27 cellular contexts compared by ENCODE assay signal in the genomic region with DNA sequence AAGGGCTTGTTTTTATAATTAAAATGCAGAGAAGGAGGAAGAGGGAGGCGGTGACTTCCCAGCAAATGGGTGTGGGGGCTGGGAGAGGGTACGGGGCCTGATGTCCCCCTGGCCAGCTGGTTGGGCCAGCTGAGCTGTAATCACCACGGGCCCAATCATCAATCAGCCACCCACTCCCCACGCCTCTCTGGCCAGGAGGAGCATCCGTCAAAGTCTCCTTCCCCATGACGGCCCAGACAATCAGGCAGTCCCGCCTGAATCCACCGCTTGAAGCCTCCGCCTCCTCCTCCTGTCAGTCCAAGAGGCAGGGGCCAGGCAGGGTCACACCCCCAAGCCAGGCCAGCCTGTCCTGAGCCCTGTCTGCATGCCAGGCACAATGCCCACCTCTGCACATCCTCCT. TPM values are rescaled to one million over a fixed set of nuclear protein-coding genes. Genes with fewer than 3 reads are reported as not detected.
DNase-seq lines count a peak whose midpoint lies in the region; ATAC-seq, FAIRE-seq and TF ChIP-seq lines count a peak whose summit lies in the region.
"Had no signal": no experiment of that assay in that cellular context is flagged by ENCODE, and none has a peak within 500 bp of the region (broad histone marks: within the 10 kb centered on the region; RNA-seq: fewer than 3 reads in every experiment).

No MANE protein-coding gene starts in this region.

- H3K4me1 ChIP-seq in HepG2 (ENCODE audit: insufficient read depth, low read length) (peaks cover 34% of the 10 kb centered on the region), right lobe of liver (no peaks in the 10 kb centered on the region), astrocyte (ENCODE audit: insufficient read depth, low read length) (peaks cover 14% of the 10 kb centered on the region)

- no peaks in the 10 kb centered on the region for H3K36me3 ChIP-seq in HepG2 (replicated peaks in 1 of 2; ENCODE audit: control insufficient read depth in 1 of 2, insufficient read depth in 2 of 2, low read length in 2 of 2)
- no peaks in the 10 kb centered on the region for H3K36me3 ChIP-seq in right lobe of liver
- no peaks in the 10 kb centered on the region for H3K36me3 ChIP-seq in astrocyte (ENCODE audit: insufficient read depth, low read length)
- H3K36me3 ChIP-seq: left lung, stomach had no signal

- no peak overlapping the region for H2AFZ ChIP-seq in HepG2 (ENCODE audit: low read length)
- H2AFZ ChIP-seq in astrocyte (ENCODE audit: low read depth, low read length): no peak overlapping the region

- no peak overlapping the region for H3K4me3 Mint-ChIP-seq in astrocyte (ENCODE audit: unreplicated experiment)
- H3K4me3 Mint-ChIP-seq in activated T-cell treated with anti-CD3 and anti-CD28 coated beads, Interleukin-2, amount 50 U/mL, for 24 hours: no peak overlapping the region
- H3K4me3 Mint-ChIP-seq: activated CD8-positive, alpha-beta T cell treated with anti-CD3 and anti-CD28 coated beads, Interleukin-2, amount 10 ng/mL, durations not matched to agents 7 days and 5 days; activated naive CD4-positive, alpha-beta T cell treated with anti-CD3 and anti-CD28 coated beads for 36 hours; CD8-positive, alpha-beta T cell; natural killer cell had no signal

- intact Hi-C loops in HepG2 (cut with micrococcal nuclease; ENCODE audit: unreplicated experiment): no loop called here
- intact Hi-C loops in right lobe of liver (cut with DNase I): no loop called here

- H3K27ac Mint-ChIP-seq in astrocyte (ENCODE audit: unreplicated experiment): no peak overlapping the region
- no peak overlapping the region for H3K27ac Mint-ChIP-seq in activated T-cell treated with anti-CD3 and anti-CD28 coated beads, Interleukin-2, amount 50 U/mL, for 24 hours
- H3K27ac Mint-ChIP-seq: activated CD8-positive, alpha-beta T cell treated with anti-CD3 and anti-CD28 coated beads, Interleukin-2, amount 10 ng/mL, durations not matched to agents 7 days and 5 days; activated naive CD4-positive, alpha-beta T cell treated with anti-CD3 and anti-CD28 coated beads for 36 hours; CD8-positive, alpha-beta T cell; natural killer cell had no signal

- no peak overlapping the region for H3K4me2 ChIP-seq in HepG2 (ENCODE audit: low read depth, low read length)
- H3K4me2 ChIP-seq in astrocyte (ENCODE audit: low read length): no peak overlapping the region

- POLR2A ChIA-PET in HepG2 (lab: Yijun Ruan, JAX): no interaction called here

- peaks cover 63% of the 10 kb centered on the region for H3K27me3 Mint-ChIP-seq in astrocyte (ENCODE audit: low read depth, unreplicated experiment)
- H3K27me3 Mint-ChIP-seq in activated T-cell treated with anti-CD3 and anti-CD28 coated beads, Interleukin-2, amount 50 U/mL, for 24 hours: peaks cover 11% of the 10 kb centered on the region

- in situ Hi-C loops in HepG2 (cut with HindIII; ENCODE audit: extremely low pct_ligation_motif_present, low pct_unique_long_range_greater_than_20kb): loop anchor here (10.0 kb wide), 1 partner anchor 378 kb away; the partner anchor contains the start of gene HORMAD2

- no peak for TF ChIP-seq EP300 in HepG2 (IDR thresholded peaks at IDR 0.05; ENCODE audit: low read depth in 2 of 2, low read length in 2 of 2)
- no peak for TF ChIP-seq EP300 in HepG2 (CRISPR knock-in tag; IDR thresholded peaks at IDR 0.05; ENCODE audit: borderline replicate concordance)

- no peak for TF ChIP-seq RAD21 in HepG2 (CRISPR knock-in tag; IDR thresholded peaks at IDR 0.05)

- H3K36me3 Mint-ChIP-seq in astrocyte (ENCODE audit: low read depth, unreplicated experiment): no peaks in the 10 kb centered on the region
- H3K36me3 Mint-ChIP-seq in activated T-cell treated with anti-CD3 and anti-CD28 coated beads, Interleukin-2, amount 50 U/mL, for 24 hours (ENCODE audit: low read depth): no peaks in the 10 kb centered on the region
- H3K36me3 Mint-ChIP-seq: CD8-positive, alpha-beta T cell; natural killer cell had no signal

- no TSS peak for BruUV-seq in HepG2 (replicated peaks; lab: Mats Ljungman, UMichigan)

- no peaks in the 10 kb centered on the region for H4K20me1 ChIP-seq in HepG2 (ENCODE audit: insufficient read depth, low read length)
- peaks cover 15% of the 10 kb centered on the region for H4K20me1 ChIP-seq in astrocyte (ENCODE audit: insufficient read depth, low read length)

- DNase-seq in HepG2 (ENCODE audit: low spot score) (no peak), right lobe of liver (no peak), NCI-H1694 treated with DMSO at 0.1 percent for 48 hours (lab: John Stamatoyannopoulos, UW) (peak; percentile 34), astrocyte (ENCODE audit: low read depth) (peak; percentile 23), retina (peak; percentile 48)
- DNase-seq in activated naive CD4-positive, alpha-beta T cell treated with Interleukin-2 at 50 U/mL for 16 hours: no peak
- DNase-seq in activated T-cell treated with anti-CD3 and anti-CD28 coated beads, Interleukin-2, amount 50 U/mL, for 24 hours: no peak
- DNase-seq: activated CD4-positive, alpha-beta T cell treated with anti-CD3 and anti-CD28 coated beads for 1 hour; activated CD8-positive, alpha-beta T cell treated with anti-CD3 and anti-CD28 coated beads, Interleukin-2, amount 10 ng/mL, durations not matched to agents 7 days and 5 days; activated naive CD4-positive, alpha-beta T cell treated with anti-CD3 and anti-CD28 coated beads for 36 hours; amygdala; CD8-positive, alpha-beta T cell; dermis blood vessel endothelial cell; DND-41; left lung; midbrain; natural killer cell; NCI-H187 treated with DMSO at 0.1 percent for 48 hours; NCI-H510A; stomach; trophoblast cell had no signal

- no peak for ATAC-seq in HepG2
- ATAC-seq in right lobe of liver: no peak
- no peak for ATAC-seq in HG03159 (IDR thresholded peaks at IDR 0.05; ENCODE audit: unreplicated experiment)
- ATAC-seq: activated CD8-positive, alpha-beta T cell treated with anti-CD3 and anti-CD28 coated beads, Interleukin-2, amount 10 ng/mL, durations not matched to agents 7 days and 5 days; CD8-positive, alpha-beta T cell; left lung; natural killer cell; sciatic nerve had no signal

- no peak overlapping the region for H3K9ac ChIP-seq in HepG2 (ENCODE audit: insufficient read depth, low read depth, low read length)
- H3K9ac ChIP-seq in astrocyte (ENCODE audit: low read length): no peak overlapping the region

- TF ChIP-seq CTCF in HepG2 (CRISPR knock-in tag; IDR thresholded peaks at IDR 0.05) (no peak), right lobe of liver (IDR thresholded peaks at IDR 0.05) (no peak), astrocyte (IDR thresholded peaks at IDR 0.05; ENCODE audit: insufficient read depth, low read depth, low read length) (no peak)

- WGBS in HepG2 (ENCODE audit: low lambda C conversion rate): 9% methylated on average over 6 of the region's 9 CpGs
- 17% methylated on average over 1 of the region's 9 CpGs for WGBS in right lobe of liver (ENCODE audit: insufficient coverage, low coverage, low lambda C conversion rate, missing lambda C conversion rate)

- H3K4me3 ChIP-seq in HepG2 (replicated peaks in 1 of 3; ENCODE audit: insufficient read depth in 1 of 3, low read depth in 2 of 3, low read length in 3 of 3): no peak overlapping the region
- no peak overlapping the region for H3K4me3 ChIP-seq in right lobe of liver
- H3K4me3 ChIP-seq in astrocyte (ENCODE audit: insufficient read depth, low read depth, low read length): no peak overlapping the region
- H3K4me3 ChIP-seq: left lung, stomach had no signal

- CTCF ChIA-PET in HepG2 (lab: Yijun Ruan, JAX; ENCODE audit: low intra/inter-chr PET ratio, low total read pairs): no interaction called here

- no peaks in the 10 kb centered on the region for H3K9me3 ChIP-seq in HepG2 (ENCODE audit: low read length)
- no peaks in the 10 kb centered on the region for H3K9me3 ChIP-seq in right lobe of liver
- H3K9me3 ChIP-seq in astrocyte (ENCODE audit: insufficient read depth, low read depth, low read length): no peaks in the 10 kb centered on the region
- H3K9me3 ChIP-seq: left lung, stomach had no signal

- no peaks in the 10 kb centered on the region for H3K79me2 ChIP-seq in HepG2 (ENCODE audit: insufficient read depth, low read length)
- no peaks in the 10 kb centered on the region for H3K79me2 ChIP-seq in astrocyte (ENCODE audit: insufficient read depth, low read length)

- no peaks in the 10 kb centered on the region for H3K9me3 Mint-ChIP-seq in astrocyte (ENCODE audit: unreplicated experiment)
- no peaks in the 10 kb centered on the region for H3K9me3 Mint-ChIP-seq in activated T-cell treated with anti-CD3 and anti-CD28 coated beads, Interleukin-2, amount 50 U/mL, for 24 hours
- H3K9me3 Mint-ChIP-seq: activated naive CD4-positive, alpha-beta T cell treated with anti-CD3 and anti-CD28 coated beads for 36 hours; CD8-positive, alpha-beta T cell; natural killer cell had no signal

- TF ChIP-seq POLR2A in HepG2 (IDR thresholded peaks at IDR 0.05; ENCODE audit: insufficient read depth in 1 of 2, low read depth in 2 of 2, low read length in 2 of 2) (no peak), right lobe of liver (IDR thresholded peaks at IDR 0.05) (no peak)

- FAIRE-seq in HepG2 (lab: Jason Lieb, UNC): no peak
- FAIRE-seq in astrocyte (lab: Jason Lieb, UNC): no peak
- FAIRE-seq: endothelial cell of umbilical vein, GM12892 had no signal

- H3K27ac ChIP-seq in HepG2 (ENCODE audit: extremely low read length, insufficient read depth, low read length) (no peak overlapping the region), right lobe of liver (no peak overlapping the region), astrocyte (ENCODE audit: low read depth, low read length) (no peak overlapping the region)
- H3K27ac ChIP-seq: left lung, RWPE1, stomach had no signal

- peaks cover 11 to 59% of the 10 kb centered on the region in 2 experiments for H3K27me3 ChIP-seq in HepG2 (ENCODE audit: control insufficient read depth in 1 of 2, insufficient read depth in 2 of 2, low read length in 2 of 2)
- H3K27me3 ChIP-seq in right lobe of liver: no peaks in the 10 kb centered on the region
- no peaks in the 10 kb centered on the region for H3K27me3 ChIP-seq in astrocyte (ENCODE audit: insufficient read depth, low read length)

- no peaks in the 10 kb centered on the region for H3K4me1 Mint-ChIP-seq in astrocyte (ENCODE audit: low read depth, unreplicated experiment)
- H3K4me1 Mint-ChIP-seq in activated T-cell treated with anti-CD3 and anti-CD28 coated beads, Interleukin-2, amount 50 U/mL, for 24 hours (ENCODE audit: low read depth): peaks cover 7% of the 10 kb centered on the region

RNA-seq across cellular contexts. Expression of gene CABP7, which starts 13.3 kb away (rescaled TPM):
- total RNA-seq in HepG2 (2016; rRNA removed; fragmentation: Illumina TruSeq; extraction: Trizol): not detected in 2 replicates
- total RNA-seq in HepG2 (2016; cell fraction: cytosol; rRNA removed; fragmentation: Illumina TruSeq; extraction: Trizol; ENCODE audit: low read depth): not detected in 2 replicates
- not detected in 2 replicates for total RNA-seq in HepG2 (2016; cell fraction: insoluble cytoplasmic fraction; rRNA removed; fragmentation: Illumina TruSeq; extraction: Trizol)
- not detected in 2 replicates for total RNA-seq in HepG2 (2016; cell fraction: membrane; rRNA removed; fragmentation: Illumina TruSeq; extraction: Trizol)
- total RNA-seq in HepG2 (2016; cell fraction: nucleus; rRNA removed; fragmentation: Illumina TruSeq; extraction: Trizol): not detected in 2 replicates
- 0.08 TPM in 1 of 2 replicates, not detected in the other for polyA plus RNA-seq in HepG2 (2011; rRNA removed)
- 0.01 TPM in 1 of 2 replicates, not detected in the other for polyA plus RNA-seq in HepG2 (2011; cell fraction: cytosol; rRNA removed)
- 0.11 and 0.12 TPM in 2 replicates for polyA plus RNA-seq in HepG2 (2011; cell fraction: nucleus; rRNA removed)
- polyA plus RNA-seq in HepG2 (2012): 0.05 TPM in 2 replicates
- polyA plus RNA-seq in HepG2 (2016; cell fraction: cytosol; fragmentation: Illumina TruSeq; extraction: Trizol; ENCODE audit: low read depth): not detected in 2 replicates
- polyA plus RNA-seq in HepG2 (2016; cell fraction: insoluble cytoplasmic fraction; fragmentation: Illumina TruSeq; extraction: Trizol; ENCODE audit: low read depth): not detected in 2 replicates
- not detected in 2 replicates for polyA plus RNA-seq in HepG2 (2016; cell fraction: membrane; fragmentation: Illumina TruSeq; extraction: Trizol; ENCODE audit: low read depth)
- not detected in 2 replicates for polyA plus RNA-seq in HepG2 (2016; cell fraction: nucleus; fragmentation: Illumina TruSeq; extraction: Trizol; ENCODE audit: insufficient read depth, low read depth)
- not detected in 2 replicates for polyA minus RNA-seq in HepG2 (2011; rRNA and poly(A)+ RNA removed; ENCODE audit: low replicate concordance)
- polyA minus RNA-seq in HepG2 (2011; cell fraction: cytosol; rRNA and poly(A)+ RNA removed): not detected in 2 replicates
- polyA minus RNA-seq in HepG2 (2011; cell fraction: nucleus; rRNA and poly(A)+ RNA removed): not detected in 2 replicates
- total RNA-seq in right lobe of liver: not detected
- 0.12 TPM in 1 of 2 replicates, not detected in the other for total RNA-seq in astrocyte
- total RNA-seq: activated CD8-positive, alpha-beta T cell treated with anti-CD3 and anti-CD28 coated beads, Interleukin-2, amount 10 ng/mL, durations not matched to agents 7 days and 5 days; cardiac septum; dermis blood vessel endothelial cell; endothelial cell of umbilical vein; left lung; sciatic nerve; stomach had no signal
- polyA plus RNA-seq: endothelial cell of umbilical vein had no signal

Comparison
In these comparisons a context has a peak if more than half of its experiments do, and no peak if none do; other contexts are left out.
1. DNase-seq: peak in NCI-H1694 treated with DMSO at 0.1 percent for 48 hours (single experiment), astrocyte (single experiment) and retina (single experiment); none in HepG2 (single experiment), right lobe of liver (0 of 3), activated naive CD4-positive, alpha-beta T cell treated with Interleukin-2 at 50 U/mL for 16 hours (single experiment) and activated T-cell treated with anti-CD3 and anti-CD28 coated beads, Interleukin-2, amount 50 U/mL, for 24 hours (single experiment).